ENCODE assay signal across 22 cellular contexts in genomic region chr3:128334766-128335165, GRCh38.
"Had no signal": no experiment of that assay in that cellular context is flagged by ENCODE, and none has a peak within 500 bp of the region (broad histone marks: within the 10 kb centered on the region; RNA-seq: fewer than 3 reads in every experiment).

No MANE protein-coding gene starts in this region.

- H3K4me3 ChIP-seq: colonic mucosa, gastrocnemius medialis, left lung, lung, mucosa of descending colon, right lobe of liver, skin epidermis, upper lobe of left lung had no signal

- H3K36me3 Mint-ChIP-seq: natural killer cell treated with Interleukin-12 subunit alpha and Interleukin-12 subunit beta and Interleukin-15 and Interleukin-18, amount 100 ng/mL, for 72 hours had no signal

- H3K27ac Mint-ChIP-seq: activated naive CD8-positive, alpha-beta T cell treated with anti-CD3 and anti-CD28 coated beads, Interleukin-2, amount 50 U/mL, for 24 hours; natural killer cell treated with Interleukin-12 subunit alpha and Interleukin-12 subunit beta and Interleukin-15 and Interleukin-18, amount 100 ng/mL, for 72 hours; stimulated activated naive CD8-positive, alpha-beta T cell treated with anti-CD3 and anti-CD28 coated beads, Interleukin-15, Interleukin-2, amounts not matched to agents 100 ng/mL and 50 ng/mL, for 24 hours had no signal

- ATAC-seq: activated naive CD8-positive, alpha-beta T cell treated with anti-CD3 and anti-CD28 coated beads, Interleukin-2, amount 50 U/mL, for 24 hours; gastrocnemius medialis; mucosa of descending colon; natural killer cell treated with Interleukin-12 subunit alpha and Interleukin-12 subunit beta and Interleukin-15 and Interleukin-18, amount 100 ng/mL, for 72 hours; right lobe of liver had no signal

- H3K4me1 ChIP-seq: colonic mucosa, left lung, right lobe of liver had no signal

- H3K27ac ChIP-seq: colonic mucosa, gastrocnemius medialis, left lung, right lobe of liver, upper lobe of left lung had no signal

- H3K27me3 ChIP-seq: colonic mucosa, gastrocnemius medialis, left lung, right lobe of liver, upper lobe of left lung had no signal

- H3K9me3 Mint-ChIP-seq: activated naive CD8-positive, alpha-beta T cell treated with anti-CD3 and anti-CD28 coated beads, Interleukin-2, amount 50 U/mL, for 24 hours; natural killer cell treated with Interleukin-12 subunit alpha and Interleukin-12 subunit beta and Interleukin-15 and Interleukin-18, amount 100 ng/mL, for 72 hours; stimulated activated naive CD8-positive, alpha-beta T cell treated with anti-CD3 and anti-CD28 coated beads, Interleukin-15, Interleukin-2, amounts not matched to agents 100 ng/mL and 50 ng/mL, for 24 hours had no signal

- DNase-seq: activated CD4-positive, alpha-beta T cell treated with anti-CD3 and anti-CD28 coated beads for 48 hours; activated CD4-positive, alpha-beta T cell treated with anti-CD3 and anti-CD28 coated beads, Interleukin-2, amount 50 U/mL, for 48 hours; activated CD8-positive, alpha-beta memory T cell treated with anti-CD3 and anti-CD28 coated beads for 24 hours; activated gamma-delta T cell treated with Interleukin-2 at 50 U/mL for 16 hours; activated naive CD4-positive, alpha-beta T cell treated with anti-CD3 and anti-CD28 coated beads, Interleukin-2, amount 50 U/mL, for 16 hours; activated naive CD8-positive, alpha-beta T cell treated with anti-CD3 and anti-CD28 coated beads, Interleukin-2, amount 50 U/mL, for 24 hours; amygdala; central memory CD4-positive, alpha-beta T cell; colonic mucosa; effector CD8-positive, alpha-beta T cell; gastrocnemius medialis; glutamatergic neuron; mucosa of descending colon; right lobe of liver; stimulated activated CD4-positive, alpha-beta T cell treated with anti-CD3 and anti-CD28 coated beads, Interleukin-12 subunit alpha, Interleukin-12 subunit beta, amount 100 ng/mL, for 4 hours; stimulated activated CD4-positive, alpha-beta T cell treated with anti-CD3 and anti-CD28 coated beads, Interleukin-4, amount 100 ng/mL, for 1 hour; upper lobe of left lung had no signal

- H3K36me3 ChIP-seq: colonic mucosa, gastrocnemius medialis had no signal

- H3K4me1 Mint-ChIP-seq: activated naive CD8-positive, alpha-beta T cell treated with anti-CD3 and anti-CD28 coated beads, Interleukin-2, amount 50 U/mL, for 24 hours had no signal

- H3K9me3 ChIP-seq: colonic mucosa, gastrocnemius medialis, left lung, mucosa of descending colon, right lobe of liver, upper lobe of left lung had no signal

- H3K4me3 Mint-ChIP-seq: activated naive CD8-positive, alpha-beta T cell treated with anti-CD3 and anti-CD28 coated beads, Interleukin-2, amount 50 U/mL, for 24 hours; natural killer cell treated with Interleukin-12 subunit alpha and Interleukin-12 subunit beta and Interleukin-15 and Interleukin-18, amount 100 ng/mL, for 72 hours; stimulated activated naive CD8-positive, alpha-beta T cell treated with anti-CD3 and anti-CD28 coated beads, Interleukin-15, Interleukin-2, amounts not matched to agents 100 ng/mL and 50 ng/mL, for 24 hours had no signal
